In genomic region chr18:6281874-6282273, GRCh38 we compare ENCODE assay signal across 1 cellular context.
TF ChIP-seq lines count a peak whose summit lies in the region.

No MANE protein-coding gene starts in this region.

TF ChIP-seq in liver, 16 proteins besides CTCF, POLR2A, EP300 and RAD21 (continued from another document):
- TF ChIP-seq FOXA2 (IDR thresholded peaks at IDR 0.05) (peak; percentile 45), GABPA (IDR thresholded peaks at IDR 0.05 in 1 of 2, conservative IDR thresholded peaks at IDR 0.05 in 1 of 2) (no peak)
